In genomic region chr7:98251251-98251843, GRCh38 we compare ENCODE assay signal across 1 cellular context.
TF ChIP-seq lines count a peak whose summit lies in the region.

No MANE protein-coding gene starts in this region.

TF ChIP-seq in GM12878, 131 proteins besides CTCF, POLR2A, EP300 and RAD21:
- TF ChIP-seq ASH2L (IDR thresholded peaks at IDR 0.05; ENCODE audit: borderline replicate concordance, low read depth) (no peak), ATF2 (IDR thresholded peaks at IDR 0.05; ENCODE audit: low read length) (no peak), SPI1 (IDR thresholded peaks at IDR 0.05; ENCODE audit: borderline replicate concordance, insufficient read depth, low read depth, low read length) (no peak), RELA (IDR thresholded peaks at IDR 0.05; ENCODE audit: borderline replicate concordance, partially characterized antibody) (no peak), STAT1 (conservative IDR thresholded peaks at IDR 0.05) (no peak), IKZF1 (conservative IDR thresholded peaks at IDR 0.05) (no peak), GATAD2B (conservative IDR thresholded peaks at IDR 0.05; ENCODE audit: low read depth) (no peak), DPF2 (IDR thresholded peaks at IDR 0.05) (no peak), PAX8 (IDR thresholded peaks at IDR 0.05) (no peak), CEBPB (IDR thresholded peaks at IDR 0.05; ENCODE audit: borderline replicate concordance in 1 of 2, low read depth in 2 of 2, low read length in 2 of 2) (no peak), EZH2 (IDR thresholded peaks at IDR 0.05; ENCODE audit: borderline replicate concordance, control insufficient read depth, low read depth, low read length) (no peak), POLR2AphosphoS5 (IDR thresholded peaks at IDR 0.05; ENCODE audit: low read length) (no peak), MTA2 (IDR thresholded peaks at IDR 0.05; ENCODE audit: low read depth) (no peak), KDM1A (IDR thresholded peaks at IDR 0.05; ENCODE audit: borderline replicate concordance) (no peak), E2F8 (IDR thresholded peaks at IDR 0.05; ENCODE audit: low read depth, partially characterized antibody) (no peak), CHD1 (IDR thresholded peaks at IDR 0.05; ENCODE audit: low read depth, low read length) (no peak), ZNF274 (IDR thresholded peaks at IDR 0.05; ENCODE audit: insufficient read depth, insufficient read length) (no peak)
- TF ChIP-seq, protein P1, sequence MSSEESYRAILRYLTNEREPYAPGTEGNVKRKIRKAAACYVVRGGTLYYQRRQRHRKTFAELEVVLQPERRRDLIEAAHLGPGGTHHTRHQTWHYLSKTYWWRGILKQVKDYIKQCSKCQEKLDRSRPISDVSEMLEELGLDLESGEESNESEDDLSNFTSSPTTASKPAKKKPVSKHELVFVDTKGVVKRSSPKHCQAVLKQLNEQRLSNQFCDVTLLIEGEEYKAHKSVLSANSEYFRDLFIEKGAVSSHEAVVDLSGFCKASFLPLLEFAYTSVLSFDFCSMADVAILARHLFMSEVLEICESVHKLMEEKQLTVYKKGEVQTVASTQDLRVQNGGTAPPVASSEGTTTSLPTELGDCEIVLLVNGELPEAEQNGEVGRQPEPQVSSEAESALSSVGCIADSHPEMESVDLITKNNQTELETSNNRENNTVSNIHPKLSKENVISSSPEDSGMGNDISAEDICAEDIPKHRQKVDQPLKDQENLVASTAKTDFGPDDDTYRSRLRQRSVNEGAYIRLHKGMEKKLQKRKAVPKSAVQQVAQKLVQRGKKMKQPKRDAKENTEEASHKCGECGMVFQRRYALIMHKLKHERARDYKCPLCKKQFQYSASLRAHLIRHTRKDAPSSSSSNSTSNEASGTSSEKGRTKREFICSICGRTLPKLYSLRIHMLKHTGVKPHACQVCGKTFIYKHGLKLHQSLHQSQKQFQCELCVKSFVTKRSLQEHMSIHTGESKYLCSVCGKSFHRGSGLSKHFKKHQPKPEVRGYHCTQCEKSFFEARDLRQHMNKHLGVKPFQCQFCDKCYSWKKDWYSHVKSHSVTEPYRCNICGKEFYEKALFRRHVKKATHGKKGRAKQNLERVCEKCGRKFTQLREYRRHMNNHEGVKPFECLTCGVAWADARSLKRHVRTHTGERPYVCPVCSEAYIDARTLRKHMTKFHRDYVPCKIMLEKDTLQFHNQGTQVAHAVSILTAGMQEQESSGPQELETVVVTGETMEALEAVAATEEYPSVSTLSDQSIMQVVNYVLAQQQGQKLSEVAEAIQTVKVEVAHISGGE (CRISPR knock-in tag; IDR thresholded peaks at IDR 0.05): no peak
